ENCODE assay signal across 27 cellular contexts in the genomic region with DNA sequence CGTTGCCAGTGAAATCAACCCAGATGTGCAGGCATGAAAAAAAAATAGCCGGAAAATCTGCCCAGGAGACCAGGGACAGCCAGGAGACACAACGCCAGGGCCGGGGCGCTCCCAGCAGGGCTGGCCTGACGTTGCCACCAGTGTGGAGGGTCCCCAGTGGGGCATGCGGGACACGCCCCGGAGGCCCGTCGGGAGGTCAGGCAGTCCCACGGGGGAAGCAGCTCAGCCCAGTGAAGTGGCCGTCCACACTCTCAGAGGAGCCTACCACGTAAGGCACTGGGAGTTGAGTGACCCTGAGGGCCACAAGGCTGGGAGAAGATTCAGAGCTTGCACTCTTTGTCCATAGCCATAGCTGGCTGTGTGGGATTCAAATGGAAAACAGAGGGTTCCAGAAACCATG. TPM values are rescaled to one million over a fixed set of nuclear protein-coding genes. Genes with fewer than 3 reads are reported as not detected.
DNase-seq lines count a peak whose midpoint lies in the region; ATAC-seq and TF ChIP-seq lines count a peak whose summit lies in the region.
"Had no signal": no experiment of that assay in that cellular context is flagged by ENCODE, and none has a peak within 500 bp of the region (broad histone marks: within the 10 kb centered on the region; RNA-seq: fewer than 3 reads in every experiment).

No MANE protein-coding gene starts in this region.

- TF ChIP-seq CTCF in RWPE1 (conservative IDR thresholded peaks at IDR 0.05; ENCODE audit: low read depth) (no peak), natural killer cell (IDR thresholded peaks at IDR 0.05) (no peak)

- H3K36me3 Mint-ChIP-seq in activated CD4-positive, alpha-beta T cell treated with anti-CD3 and anti-CD28 coated beads, Interleukin-2, amount 10 ng/mL, durations not matched to agents 7 days and 5 days (ENCODE audit: low read depth), result no peaks in the 10 kb centered on the region
- H3K36me3 Mint-ChIP-seq in natural killer cell, result peaks cover 7% of the 10 kb centered on the region

- CTCF ChIA-PET in activated CD4-positive, alpha-beta T cell treated with anti-CD3 and anti-CD28 coated beads, Interleukin-2, amount 10 ng/mL, durations not matched to agents 7 days and 5 days (lab: Charles Lee), result no interaction called here
- CTCF ChIA-PET in RWPE1 (lab: Yijun Ruan, JAX), result interaction anchor here (0.7 kb wide), 1 partner anchor 15 kb away, joined by 3 read pairs; no protein-coding TSS in a partner anchor

- H3K4me1 Mint-ChIP-seq in activated CD4-positive, alpha-beta T cell treated with anti-CD3 and anti-CD28 coated beads, Interleukin-2, amount 10 ng/mL, durations not matched to agents 7 days and 5 days, result no peaks in the 10 kb centered on the region
- H3K4me1 Mint-ChIP-seq in natural killer cell, result peaks cover 0 to 5% of the 10 kb centered on the region in 2 donors
- H3K4me1 Mint-ChIP-seq: brain had no signal

- H3K27me3 Mint-ChIP-seq in activated CD4-positive, alpha-beta T cell treated with anti-CD3 and anti-CD28 coated beads, Interleukin-2, amount 10 ng/mL, durations not matched to agents 7 days and 5 days, result peaks cover 29% of the 10 kb centered on the region
- H3K27me3 Mint-ChIP-seq in natural killer cell (ENCODE audit: low read depth in 2 of 2), result peaks cover 29 to 38% of the 10 kb centered on the region in 2 donors

- intact Hi-C loops in sciatic nerve (cut with DNase I) (no loop called here), natural killer cell (cut with micrococcal nuclease) (no loop called here)

- peak; percentile 3 for DNase-seq in activated CD4-positive, alpha-beta T cell treated with anti-CD3 and anti-CD28 coated beads, Interleukin-2, amount 10 ng/mL, durations not matched to agents 7 days and 5 days
- DNase-seq in activated CD4-positive, alpha-beta T cell treated with anti-CD3 and anti-CD28 coated beads for 4 hours, result no peak
- no peak for DNase-seq in RWPE1 (ENCODE audit: low spot score)
- DNase-seq in epithelial cell of prostate (ENCODE audit: low read depth, low spot score), result no peak
- peak; percentile 49 for DNase-seq in sciatic nerve (ENCODE audit: low spot score)
- DNase-seq in medulla oblongata (ENCODE audit: extremely low spot score), result no peak
- no peak for DNase-seq in NCI-H2227 (lab: John Stamatoyannopoulos, UW; ENCODE audit: unreplicated experiment)
- DNase-seq in natural killer cell, result no peak
- DNase-seq: 8988T; activated CD4-positive, alpha-beta T cell treated with anti-CD3 and anti-CD28 coated beads for 36 hours; activated naive CD4-positive, alpha-beta T cell treated with anti-CD3 and anti-CD28 coated beads, Interleukin-2, amount 50 U/mL, for 16 hours; DND-41; Kasumi-1; NCI-H1417; NCI-H2029; NCI-H524; PC-3; right cardiac atrium; Right ventricle myocardium superior; trophoblast cell had no signal

- H3K4me3 Mint-ChIP-seq in activated CD4-positive, alpha-beta T cell treated with anti-CD3 and anti-CD28 coated beads, Interleukin-2, amount 10 ng/mL, durations not matched to agents 7 days and 5 days, result no peak overlapping the region
- no peak overlapping the region for H3K4me3 Mint-ChIP-seq in natural killer cell
- H3K4me3 Mint-ChIP-seq: activated CD4-positive, alpha-beta T cell treated with anti-CD3 and anti-CD28 coated beads for 36 hours; brain; CD14-positive monocyte; memory B cell had no signal

- POLR2A ChIA-PET in activated CD4-positive, alpha-beta T cell treated with anti-CD3 and anti-CD28 coated beads, Interleukin-2, amount 10 ng/mL, durations not matched to agents 7 days and 5 days (lab: Charles Lee), result no interaction called here
- POLR2A ChIA-PET in RWPE1 (lab: Yijun Ruan, JAX; ENCODE audit: low non-redundant PET), result no interaction called here

- H3K27ac ChIP-seq in RWPE1 (peak overlapping the region; percentile 69), epithelial cell of prostate (peak overlapping the region; percentile 65)
- H3K27ac ChIP-seq: gastroesophageal sphincter, pancreas had no signal

- H3K9me3 Mint-ChIP-seq in activated CD4-positive, alpha-beta T cell treated with anti-CD3 and anti-CD28 coated beads, Interleukin-2, amount 10 ng/mL, durations not matched to agents 7 days and 5 days, result peaks cover 5% of the 10 kb centered on the region
- H3K9me3 Mint-ChIP-seq in natural killer cell, result peaks cover 0 to 4% of the 10 kb centered on the region in 2 donors

- no peak overlapping the region for H3K27ac Mint-ChIP-seq in activated CD4-positive, alpha-beta T cell treated with anti-CD3 and anti-CD28 coated beads, Interleukin-2, amount 10 ng/mL, durations not matched to agents 7 days and 5 days
- H3K27ac Mint-ChIP-seq in natural killer cell, result no peak overlapping the region
- H3K27ac Mint-ChIP-seq: activated CD4-positive, alpha-beta T cell treated with anti-CD3 and anti-CD28 coated beads for 36 hours; brain; memory B cell had no signal

- ATAC-seq in sciatic nerve (no peak), natural killer cell (no peak)
- ATAC-seq: activated CD4-positive, alpha-beta T cell treated with anti-CD3 and anti-CD28 coated beads for 36 hours; HCT116; HepG2; PC-3 had no signal

RNA-seq across cellular contexts. Expression of gene GAS6, which starts 53.2 kb away (rescaled TPM):
- total RNA-seq in activated CD4-positive, alpha-beta T cell treated with anti-CD3 and anti-CD28 coated beads, Interleukin-2, amount 10 ng/mL, durations not matched to agents 7 days and 5 days, result under 1 TPM; 0.82 to 0.92 TPM
- 302 TPM for total RNA-seq in sciatic nerve
- 1 to 10 TPM in 1 of 3 donors, under 1 TPM in 2; 0.40 to 1.4 (median 0.41) TPM for total RNA-seq in natural killer cell

RNA-seq across cellular contexts. Expression of gene C13orf46, which starts 56.8 kb away (rescaled TPM):
- total RNA-seq in activated CD4-positive, alpha-beta T cell treated with anti-CD3 and anti-CD28 coated beads, Interleukin-2, amount 10 ng/mL, durations not matched to agents 7 days and 5 days, result 1 to 10 TPM; 7.3 to 9.8 TPM
- total RNA-seq in sciatic nerve (3.6 TPM), natural killer cell (10 to 100 TPM; 21.1 to 23.9 (median 23.5) TPM)
- total RNA-seq: HepG2 had no signal

Comparison
In these comparisons a context has a peak if more than half of its experiments do, and no peak if none do; other contexts are left out.
1. DNase-seq: peak in activated CD4-positive, alpha-beta T cell treated with anti-CD3 and anti-CD28 coated beads, Interleukin-2, amount 10 ng/mL, durations not matched to agents 7 days and 5 days (single experiment) and sciatic nerve (single experiment); none in activated CD4-positive, alpha-beta T cell treated with anti-CD3 and anti-CD28 coated beads for 4 hours (0 of 2), RWPE1 (single experiment), epithelial cell of prostate (single experiment), medulla oblongata (single experiment), NCI-H2227 (single experiment) and natural killer cell (single experiment).
2. RNA of gene GAS6, which starts 53.2 kb away (total RNA-seq): 302 TPM in sciatic nerve (single experiment); 0.82 to 0.92 TPM in activated CD4-positive, alpha-beta T cell treated with anti-CD3 and anti-CD28 coated beads, Interleukin-2, amount 10 ng/mL, durations not matched to agents 7 days and 5 days and 0.40 to 1.4 TPM in natural killer cell; every median in the first group is over 100 times any median in the second.